ENCODE assay signal across 1 cellular context in genomic region chr4:384311-385010, GRCh38.
TF ChIP-seq lines count a peak whose summit lies in the region.

No MANE protein-coding gene starts in this region.

TF ChIP-seq in GM23338, 12 proteins besides CTCF, POLR2A, EP300 and RAD21 (continued from another document):
- TF ChIP-seq ZNF462 (CRISPR knock-in tag; IDR thresholded peaks at IDR 0.05) (no peak), EZH2 (IDR thresholded peaks at IDR 0.05; ENCODE audit: low read depth, unreplicated experiment) (no peak), REST (IDR thresholded peaks at IDR 0.05; ENCODE audit: unreplicated experiment) (no peak), ETS1 (IDR thresholded peaks at IDR 0.05) (no peak), JUNB (IDR thresholded peaks at IDR 0.05; ENCODE audit: unreplicated experiment) (no peak), CREB1 (CRISPR knock-in tag; IDR thresholded peaks at IDR 0.05; ENCODE audit: low read depth) (no peak), ZNF114 (CRISPR knock-in tag; IDR thresholded peaks at IDR 0.05) (no peak)
TF ChIP-seq in GM23338: peak in this region for 0.
